ENCODE assay signal across 1 cellular context in the genomic region with DNA sequence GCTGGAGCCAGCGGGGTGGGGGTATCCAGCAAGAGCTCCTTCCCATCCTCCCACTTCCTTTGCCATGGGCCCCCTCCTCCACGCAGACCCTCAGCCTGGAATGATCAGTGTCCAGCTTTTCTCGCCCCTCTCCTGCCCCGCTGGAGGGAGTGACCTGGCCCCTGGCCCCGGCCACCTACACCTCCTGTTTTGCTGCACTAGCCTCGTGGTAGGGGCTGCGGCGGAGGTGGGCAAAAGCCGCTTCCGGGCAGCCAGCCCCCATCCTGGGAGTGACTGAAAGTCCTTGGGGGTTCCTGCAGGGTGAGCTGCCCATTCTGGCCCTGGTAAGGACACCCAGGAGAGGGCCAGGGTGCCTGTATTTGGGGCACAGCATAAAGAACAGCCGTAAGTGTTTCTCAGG.
TF ChIP-seq lines count a peak whose summit lies in the region.

No MANE protein-coding gene starts in this region.

TF ChIP-seq in IMR-90, 13 proteins besides CTCF, POLR2A, EP300 and RAD21 (continued from another document):
- TF ChIP-seq RFX5 (IDR thresholded peaks at IDR 0.05; ENCODE audit: low read depth, low read length) (no peak), USF2 (IDR thresholded peaks at IDR 0.05; ENCODE audit: low read depth, low read length) (no peak), MAFK (IDR thresholded peaks at IDR 0.05; ENCODE audit: low read depth, low read length) (no peak), MXI1 (IDR thresholded peaks at IDR 0.05; ENCODE audit: borderline replicate concordance, low read depth, low read length) (no peak), CHD1 (IDR thresholded peaks at IDR 0.05; ENCODE audit: low read depth, low read length) (no peak), BHLHE40 (IDR thresholded peaks at IDR 0.05; ENCODE audit: low read depth, low read length) (no peak), CEBPB (IDR thresholded peaks at IDR 0.05; ENCODE audit: low read depth, low read length) (no peak), MAZ (IDR thresholded peaks at IDR 0.05; ENCODE audit: borderline replicate concordance, low read depth, low read length) (no peak), RCOR1 (IDR thresholded peaks at IDR 0.05; ENCODE audit: insufficient replicate concordance, low read length) (no peak)
TF ChIP-seq in IMR-90: peak in this region for 0.
